10 cellular contexts compared by ENCODE assay signal in genomic region chr20:2402271-2402980, GRCh38. TPM values are rescaled to one million over a fixed set of nuclear protein-coding genes. Genes with fewer than 3 reads are reported as not detected.
DNase-seq lines count a peak whose midpoint lies in the region; ATAC-seq and TF ChIP-seq lines count a peak whose summit lies in the region.
"Had no signal": no experiment of that assay in that cellular context is flagged by ENCODE, and none has a peak within 500 bp of the region (broad histone marks: within the 10 kb centered on the region; RNA-seq: fewer than 3 reads in every experiment).

No MANE protein-coding gene starts in this region.

- DNase-seq in activated CD8-positive, alpha-beta memory T cell treated with anti-CD3 and anti-CD28 coated beads, Interleukin-2, amount 10 ng/mL, durations not matched to agents 7 days and 5 days: peak; percentile 14
- DNase-seq in activated CD8-positive, alpha-beta memory T cell treated with anti-CD3 and anti-CD28 coated beads, Interleukin-2, amount 50 U/mL, for 48 hours: no peak
- DNase-seq in NCI-H460 (ENCODE audit: extremely low read depth, low read depth): peak; percentile 71
- DNase-seq in esophagus muscularis mucosa (ENCODE audit: extremely low spot score): peak; percentile 82
- peak; percentile 21 for DNase-seq in stromal cell of bone marrow (ENCODE audit: low read depth)
- DNase-seq in pons (ENCODE audit: low spot score): no peak
- no peak for DNase-seq in activated T-helper 1 cell treated with anti-CD3 and anti-CD28 coated beads, Interleukin-12 subunit alpha, Interleukin-12 subunit beta, Interleukin-2, Interleukin-4 antibody, amounts not matched to agents 30 ng/mL and 10 ng/mL and 1 ng/mL, durations not matched to agents 14 hours and 24 hours and 36 hours (ENCODE audit: low spot score)
- DNase-seq: effector memory CD8-positive, alpha-beta T cell; GF-D8 had no signal

- peaks cover 4% of the 10 kb centered on the region for H3K27me3 Mint-ChIP-seq in activated CD8-positive, alpha-beta memory T cell treated with anti-CD3 and anti-CD28 coated beads, Interleukin-2, amount 10 ng/mL, durations not matched to agents 7 days and 5 days
- H3K27me3 Mint-ChIP-seq in activated T-helper 1 cell treated with anti-CD3 and anti-CD28 coated beads, Interleukin-12 subunit alpha, Interleukin-12 subunit beta, Interleukin-2, Interleukin-4 antibody, amounts not matched to agents 30 ng/mL and 10 ng/mL and 1 ng/mL, durations not matched to agents 14 hours and 24 hours and 36 hours (ENCODE audit: insufficient read depth): no peaks in the 10 kb centered on the region

- no peaks in the 10 kb centered on the region for H3K4me1 ChIP-seq in esophagus muscularis mucosa

- TF ChIP-seq POLR2A in esophagus muscularis mucosa (IDR thresholded peaks at IDR 0.05; ENCODE audit: low read depth): no peak

- H3K36me3 ChIP-seq in esophagus muscularis mucosa: no peaks in the 10 kb centered on the region

- H3K27ac ChIP-seq in esophagus muscularis mucosa (replicated peaks in 1 of 4): no peak overlapping the region

- no peak for TF ChIP-seq CTCF in esophagus muscularis mucosa (IDR thresholded peaks at IDR 0.05)

- H3K9me3 ChIP-seq in esophagus muscularis mucosa: peaks cover 0 to 25% (median 14%) of the 10 kb centered on the region in 4 donors

- TF ChIP-seq EP300 in esophagus muscularis mucosa (IDR thresholded peaks at IDR 0.05): no peak

- H3K4me3 ChIP-seq in esophagus muscularis mucosa: no peak overlapping the region

- no peak for ATAC-seq in activated CD8-positive, alpha-beta memory T cell treated with anti-CD3 and anti-CD28 coated beads, Interleukin-2, amount 10 ng/mL, durations not matched to agents 7 days and 5 days
- ATAC-seq in HG03175 (IDR thresholded peaks at IDR 0.05; ENCODE audit: unreplicated experiment): no peak
- ATAC-seq: effector memory CD8-positive, alpha-beta T cell had no signal

- H3K27me3 ChIP-seq in esophagus muscularis mucosa: peaks cover 0 to 13% (median 2%) of the 10 kb centered on the region in 4 donors

- WGBS in esophagus muscularis mucosa: 48% methylated on average over 7 of the region's 7 CpGs

- intact Hi-C loops in esophagus muscularis mucosa (cut with DNase I): no loop called here
- intact Hi-C loops in activated T-helper 1 cell treated with anti-CD3 and anti-CD28 coated beads, Interleukin-12 subunit alpha, Interleukin-12 subunit beta, Interleukin-2, Interleukin-4 antibody, amounts not matched to agents 30 ng/mL and 10 ng/mL and 1 ng/mL, durations not matched to agents 14 hours and 24 hours and 36 hours (cut with micrococcal nuclease): no loop called here

- peaks cover 1% of the 10 kb centered on the region for H3K36me3 Mint-ChIP-seq in activated CD8-positive, alpha-beta memory T cell treated with anti-CD3 and anti-CD28 coated beads, Interleukin-2, amount 10 ng/mL, durations not matched to agents 7 days and 5 days
- H3K36me3 Mint-ChIP-seq in activated T-helper 1 cell treated with anti-CD3 and anti-CD28 coated beads, Interleukin-12 subunit alpha, Interleukin-12 subunit beta, Interleukin-2, Interleukin-4 antibody, amounts not matched to agents 30 ng/mL and 10 ng/mL and 1 ng/mL, durations not matched to agents 14 hours and 24 hours and 36 hours (ENCODE audit: low read depth): no peaks in the 10 kb centered on the region

- H3K9me3 Mint-ChIP-seq in activated CD8-positive, alpha-beta memory T cell treated with anti-CD3 and anti-CD28 coated beads, Interleukin-2, amount 10 ng/mL, durations not matched to agents 7 days and 5 days (ENCODE audit: low read depth): peaks cover 2% of the 10 kb centered on the region
- peaks cover 5% of the 10 kb centered on the region for H3K9me3 Mint-ChIP-seq in activated T-helper 1 cell treated with anti-CD3 and anti-CD28 coated beads, Interleukin-12 subunit alpha, Interleukin-12 subunit beta, Interleukin-2, Interleukin-4 antibody, amounts not matched to agents 30 ng/mL and 10 ng/mL and 1 ng/mL, durations not matched to agents 14 hours and 24 hours and 36 hours
- H3K9me3 Mint-ChIP-seq: effector memory CD8-positive, alpha-beta T cell had no signal

- no peak overlapping the region for H3K27ac Mint-ChIP-seq in activated CD8-positive, alpha-beta memory T cell treated with anti-CD3 and anti-CD28 coated beads, Interleukin-2, amount 10 ng/mL, durations not matched to agents 7 days and 5 days
- H3K27ac Mint-ChIP-seq in activated T-helper 1 cell treated with anti-CD3 and anti-CD28 coated beads, Interleukin-12 subunit alpha, Interleukin-12 subunit beta, Interleukin-2, Interleukin-4 antibody, amounts not matched to agents 30 ng/mL and 10 ng/mL and 1 ng/mL, durations not matched to agents 14 hours and 24 hours and 36 hours: no peak overlapping the region
- H3K27ac Mint-ChIP-seq: effector memory CD8-positive, alpha-beta T cell had no signal

- no peaks in the 10 kb centered on the region for H3K4me1 Mint-ChIP-seq in activated CD8-positive, alpha-beta memory T cell treated with anti-CD3 and anti-CD28 coated beads, Interleukin-2, amount 10 ng/mL, durations not matched to agents 7 days and 5 days
- no peaks in the 10 kb centered on the region for H3K4me1 Mint-ChIP-seq in activated T-helper 1 cell treated with anti-CD3 and anti-CD28 coated beads, Interleukin-12 subunit alpha, Interleukin-12 subunit beta, Interleukin-2, Interleukin-4 antibody, amounts not matched to agents 30 ng/mL and 10 ng/mL and 1 ng/mL, durations not matched to agents 14 hours and 24 hours and 36 hours (ENCODE audit: low read depth)

- CTCF ChIA-PET in activated CD8-positive, alpha-beta memory T cell treated with anti-CD3 and anti-CD28 coated beads, Interleukin-2, amount 10 ng/mL, durations not matched to agents 7 days and 5 days (lab: Charles Lee): interaction anchor here (1.7 kb wide), 1 partner anchor 195 kb away, joined by 4 read pairs; no protein-coding TSS in a partner anchor

- H3K4me3 Mint-ChIP-seq in activated CD8-positive, alpha-beta memory T cell treated with anti-CD3 and anti-CD28 coated beads, Interleukin-2, amount 10 ng/mL, durations not matched to agents 7 days and 5 days: no peak overlapping the region
- H3K4me3 Mint-ChIP-seq in activated T-helper 1 cell treated with anti-CD3 and anti-CD28 coated beads, Interleukin-12 subunit alpha, Interleukin-12 subunit beta, Interleukin-2, Interleukin-4 antibody, amounts not matched to agents 30 ng/mL and 10 ng/mL and 1 ng/mL, durations not matched to agents 14 hours and 24 hours and 36 hours: no peak overlapping the region
- H3K4me3 Mint-ChIP-seq: effector memory CD8-positive, alpha-beta T cell had no signal

RNA-seq across cellular contexts. Expression of gene TGM6, which starts 21.7 kb away (rescaled TPM):
- not detected for total RNA-seq in activated CD8-positive, alpha-beta memory T cell treated with anti-CD3 and anti-CD28 coated beads, Interleukin-2, amount 10 ng/mL, durations not matched to agents 7 days and 5 days
- not detected in 2 replicates for total RNA-seq in NCI-H460 (2014; rRNA removed; shearing (Covaris generic))
- not detected in 2 replicates for polyA plus RNA-seq in NCI-H460 (2014; cell fraction: nucleus; rRNA removed)
- total RNA-seq in esophagus muscularis mucosa: not detected
- not detected in 2 replicates for total RNA-seq in activated T-helper 1 cell treated with anti-CD3 and anti-CD28 coated beads, Interleukin-12 subunit alpha, Interleukin-12 subunit beta, Interleukin-2, Interleukin-4 antibody, amounts not matched to agents 30 ng/mL and 10 ng/mL and 1 ng/mL, durations not matched to agents 14 hours and 24 hours and 36 hours

Comparison
In these comparisons a context has a peak if more than half of its experiments do, and no peak if none do; other contexts are left out.
1. DNase-seq: peak in activated CD8-positive, alpha-beta memory T cell treated with anti-CD3 and anti-CD28 coated beads, Interleukin-2, amount 10 ng/mL, durations not matched to agents 7 days and 5 days (single experiment), NCI-H460 (single experiment), esophagus muscularis mucosa (single experiment) and stromal cell of bone marrow (single experiment); none in activated CD8-positive, alpha-beta memory T cell treated with anti-CD3 and anti-CD28 coated beads, Interleukin-2, amount 50 U/mL, for 48 hours (single experiment), pons (single experiment) and activated T-helper 1 cell treated with anti-CD3 and anti-CD28 coated beads, Interleukin-12 subunit alpha, Interleukin-12 subunit beta, Interleukin-2, Interleukin-4 antibody, amounts not matched to agents 30 ng/mL and 10 ng/mL and 1 ng/mL, durations not matched to agents 14 hours and 24 hours and 36 hours (single experiment).